ENCODE assay signal across 17 cellular contexts in genomic region chr18:67010916-67011315, GRCh38.
DNase-seq lines count a peak whose midpoint lies in the region; ATAC-seq and TF ChIP-seq lines count a peak whose summit lies in the region.
"Had no signal": no experiment of that assay in that cellular context is flagged by ENCODE, and none has a peak within 500 bp of the region (broad histone marks: within the 10 kb centered on the region; RNA-seq: fewer than 3 reads in every experiment).

No MANE protein-coding gene starts in this region.

- in situ Hi-C loops in Panc1 (cut with HindIII; ENCODE audit: low pct_unique_long_range_greater_than_20kb, low sequenced_read_pairs), result no loop called here

- no peaks in the 10 kb centered on the region; the same call in 1 of the 2 replicates for H3K36me3 ChIP-seq in Panc1 (ENCODE audit: control insufficient read depth, insufficient read depth, low read length)
- H3K36me3 ChIP-seq: thoracic aorta had no signal

- no peak overlapping the region for H3K27ac Mint-ChIP-seq in stimulated activated effector memory CD8-positive, alpha-beta T cell treated with anti-CD3 and anti-CD28 coated beads, Interleukin-12 subunit alpha, Interleukin-12 subunit beta, amount 100 ng/mL, for 72 hours

- no TSS peak for BruUV-seq in Panc1 (replicated peaks; lab: Mats Ljungman, UMichigan)

- H3K4me1 ChIP-seq in Panc1 (ENCODE audit: control insufficient read depth, insufficient read depth, low read length), result no peaks in the 10 kb centered on the region

- intact Hi-C loops in Panc1 (cut with micrococcal nuclease; ENCODE audit: unreplicated experiment), result no loop called here

- no peak overlapping the region for H3K4me3 Mint-ChIP-seq in stimulated activated effector memory CD8-positive, alpha-beta T cell treated with anti-CD3 and anti-CD28 coated beads, Interleukin-12 subunit alpha, Interleukin-12 subunit beta, amount 100 ng/mL, for 72 hours

- ATAC-seq in Panc1, result no peak
- peak; percentile 36 for ATAC-seq in stimulated activated effector memory CD8-positive, alpha-beta T cell treated with anti-CD3 and anti-CD28 coated beads, Interleukin-12 subunit alpha, Interleukin-12 subunit beta, amount 100 ng/mL, for 72 hours
- ATAC-seq: activated CD4-positive, CD25-positive, alpha-beta regulatory T cell treated with anti-CD3 and anti-CD28 coated beads, Interleukin-2, amount 50 U/mL, for 24 hours had no signal

- H3K9me3 ChIP-seq in Panc1 (ENCODE audit: control insufficient read depth, insufficient read depth, low read depth, low read length), result no peaks in the 10 kb centered on the region
- H3K9me3 ChIP-seq: thoracic aorta had no signal

- DNase-seq in H4 (ENCODE audit: low spot score), result peak; percentile 62
- DNase-seq in Panc1 (ENCODE audit: low read depth, low spot score), result peak; percentile 12
- DNase-seq in epithelial cell of proximal tubule (ENCODE audit: low read depth), result peak; percentile 61
- DNase-seq in stimulated activated effector memory CD8-positive, alpha-beta T cell treated with anti-CD3 and anti-CD28 coated beads, Interleukin-12 subunit alpha, Interleukin-12 subunit beta, amount 100 ng/mL, for 72 hours (ENCODE audit: low spot score in 2 of 2), result no peak
- DNase-seq in activated gamma-delta T cell treated with Interleukin-2 at 50 U/mL for 16 hours, result no peak
- DNase-seq in NCI-H524 treated with DMSO at 0.1 percent for 48 hours (lab: John Stamatoyannopoulos, UW), result no peak
- DNase-seq in cerebellar nuclear complex (lab: John Stamatoyannopoulos, UW), result no peak
- DNase-seq: activated gamma-delta T cell, anterior cingulate cortex, C1 segment of cervical spinal cord, DMS79, NCI-H1417, nucleus accumbens, SHP77 treated with DMSO at 0.1 percent for 48 hours had no signal

- CTCF ChIA-PET in Panc1 (lab: Charles Lee), result no interaction called here

- POLR2A ChIA-PET in Panc1 (lab: Charles Lee), result no interaction called here

- H3K4me1 Mint-ChIP-seq in stimulated activated effector memory CD8-positive, alpha-beta T cell treated with anti-CD3 and anti-CD28 coated beads, Interleukin-12 subunit alpha, Interleukin-12 subunit beta, amount 100 ng/mL, for 72 hours, result no peaks in the 10 kb centered on the region

- no peak for TF ChIP-seq CTCF in Panc1 (IDR thresholded peaks at IDR 0.05)
- TF ChIP-seq CTCF in epithelial cell of proximal tubule (conservative IDR thresholded peaks at IDR 0.05; ENCODE audit: low read depth, low read length), result no peak

- H3K9me3 Mint-ChIP-seq in stimulated activated effector memory CD8-positive, alpha-beta T cell treated with anti-CD3 and anti-CD28 coated beads, Interleukin-12 subunit alpha, Interleukin-12 subunit beta, amount 100 ng/mL, for 72 hours, result no peaks in the 10 kb centered on the region

- H3K4me3 ChIP-seq in Panc1 (ENCODE audit: low read depth in 2 of 2, low read length in 2 of 2) (no peak overlapping the region), epithelial cell of proximal tubule (ENCODE audit: low read depth, low read length) (no peak overlapping the region)
- H3K4me3 ChIP-seq: thoracic aorta had no signal

- H3K27ac ChIP-seq in Panc1 (ENCODE audit: low read length), result no peak overlapping the region
- H3K27ac ChIP-seq: KMS-11, thoracic aorta had no signal

- no peaks in the 10 kb centered on the region for H3K27me3 ChIP-seq in Panc1 (ENCODE audit: control insufficient read depth, insufficient read depth, low read length)

- no peaks in the 10 kb centered on the region for H3K36me3 Mint-ChIP-seq in stimulated activated effector memory CD8-positive, alpha-beta T cell treated with anti-CD3 and anti-CD28 coated beads, Interleukin-12 subunit alpha, Interleukin-12 subunit beta, amount 100 ng/mL, for 72 hours

Comparison
In these comparisons a context has a peak if more than half of its experiments do, and no peak if none do; other contexts are left out.
1. DNase-seq: peak in H4 (single experiment), Panc1 (single experiment) and epithelial cell of proximal tubule (single experiment); none in stimulated activated effector memory CD8-positive, alpha-beta T cell treated with anti-CD3 and anti-CD28 coated beads, Interleukin-12 subunit alpha, Interleukin-12 subunit beta, amount 100 ng/mL, for 72 hours (0 of 2), activated gamma-delta T cell treated with Interleukin-2 at 50 U/mL for 16 hours (single experiment), NCI-H524 treated with DMSO at 0.1 percent for 48 hours (single experiment) and cerebellar nuclear complex (0 of 2).